In the genomic region with DNA sequence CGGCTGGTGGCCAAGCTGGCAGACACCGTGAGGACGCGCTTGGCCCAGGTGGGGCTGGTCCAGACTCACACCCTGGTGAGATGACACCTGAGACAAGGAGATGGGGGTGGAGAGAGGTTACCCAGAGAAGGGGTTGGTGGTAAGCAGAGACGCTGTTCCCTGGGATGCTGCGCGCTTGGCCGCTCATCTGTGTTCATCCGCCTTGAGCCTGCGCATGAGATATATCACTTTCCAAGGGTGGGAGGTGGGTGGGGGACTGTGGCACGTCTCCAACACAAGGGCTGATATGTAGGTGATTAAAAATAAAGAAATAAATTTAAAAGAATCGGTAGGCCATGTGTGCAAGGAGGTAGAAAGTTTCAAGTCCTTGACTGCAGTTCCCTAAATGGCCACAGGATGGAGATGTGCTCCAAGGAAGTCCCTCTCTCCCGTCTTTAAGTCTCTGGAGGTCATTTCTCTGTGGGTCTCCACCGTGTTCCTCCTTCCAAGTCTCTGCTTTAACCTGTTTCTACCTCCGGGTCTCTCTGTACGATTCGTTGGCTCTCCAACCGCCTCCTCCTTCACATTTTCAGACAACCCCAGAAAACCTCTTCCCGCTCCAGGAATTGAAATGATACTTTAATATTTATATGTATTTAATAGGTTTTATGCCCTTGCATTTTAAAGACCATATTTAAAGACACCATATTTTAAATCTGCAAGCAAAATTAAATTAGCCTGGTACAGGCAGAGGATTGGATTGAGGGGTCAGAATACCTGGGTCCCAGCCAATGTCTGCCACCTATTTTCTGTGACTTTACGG, we compare ENCODE assay signal across 7 cellular contexts. TPM values are rescaled to one million over a fixed set of nuclear protein-coding genes. Genes with fewer than 3 reads are reported as not detected.
DNase-seq lines count a peak whose midpoint lies in the region; ATAC-seq and TF ChIP-seq lines count a peak whose summit lies in the region.

No MANE protein-coding gene starts in this region.

- ATAC-seq in T-helper 17 cell (peak; percentile 79), GM19023 (IDR thresholded peaks at IDR 0.05; ENCODE audit: unreplicated experiment) (no peak)

- H3K4me1 Mint-ChIP-seq in T-helper 17 cell: peaks cover 8% of the 10 kb centered on the region

- no peak overlapping the region for H3K27ac Mint-ChIP-seq in T-helper 17 cell

- no peak overlapping the region for H3K4me3 ChIP-seq in skeletal muscle cell (ENCODE audit: low read depth, low read length)

- no peaks in the 10 kb centered on the region for H3K27me3 Mint-ChIP-seq in T-helper 17 cell

- peak; percentile 81 for TF ChIP-seq CTCF in GM12874 (IDR thresholded peaks at IDR 0.05; ENCODE audit: insufficient read depth, low read depth, low read length)

- DNase-seq in NCI-H1694 treated with DMSO at 0.1 percent for 48 hours (lab: John Stamatoyannopoulos, UW) (peak; percentile 77), T-helper 17 cell (peak; percentile 35 to 65 (median 43)), amniotic stem cell (lab: John Stamatoyannopoulos, UW) (peak; percentile 61), hippocampal formation (lab: John Stamatoyannopoulos, UW) (peak; percentile 58 to 62), skeletal muscle cell (ENCODE audit: low read depth) (peak; percentile 45)

- H3K36me3 Mint-ChIP-seq in T-helper 17 cell (ENCODE audit: low read depth): no peaks in the 10 kb centered on the region

- no peaks in the 10 kb centered on the region for H3K9me3 ChIP-seq in T-helper 17 cell (ENCODE audit: control insufficient read depth, low read length, poor library complexity, severe bottlenecking)

- H3K4me3 Mint-ChIP-seq in T-helper 17 cell: no peak overlapping the region

RNA-seq across cellular contexts. Expression of gene TTC24, which starts 4.5 kb away (rescaled TPM):
- total RNA-seq in T-helper 17 cell: under 1 TPM in 1 of 2 donors, not detected in 1; 0.94 TPM

RNA-seq across cellular contexts. Expression of gene NAXE, which starts 7.6 kb away (rescaled TPM):
- total RNA-seq in T-helper 17 cell: 10 to 100 TPM; 27.5 to 32.0 TPM

RNA-seq across cellular contexts. Expression of gene IQGAP3, which starts 11.7 kb away (rescaled TPM):
- total RNA-seq in T-helper 17 cell: not detected

RNA-seq across cellular contexts. Expression of gene GPATCH4, which starts 17.3 kb away (rescaled TPM):
- 10 to 100 TPM; 39.2 to 39.6 TPM for total RNA-seq in T-helper 17 cell

RNA-seq across cellular contexts. Expression of gene HAPLN2, which starts 35.2 kb away (rescaled TPM):
- under 1 TPM in 1 of 2 donors, not detected in 1; 0.35 TPM for total RNA-seq in T-helper 17 cell
